Comparison of ENCODE assay signal across 8 cellular contexts in the genomic region with DNA sequence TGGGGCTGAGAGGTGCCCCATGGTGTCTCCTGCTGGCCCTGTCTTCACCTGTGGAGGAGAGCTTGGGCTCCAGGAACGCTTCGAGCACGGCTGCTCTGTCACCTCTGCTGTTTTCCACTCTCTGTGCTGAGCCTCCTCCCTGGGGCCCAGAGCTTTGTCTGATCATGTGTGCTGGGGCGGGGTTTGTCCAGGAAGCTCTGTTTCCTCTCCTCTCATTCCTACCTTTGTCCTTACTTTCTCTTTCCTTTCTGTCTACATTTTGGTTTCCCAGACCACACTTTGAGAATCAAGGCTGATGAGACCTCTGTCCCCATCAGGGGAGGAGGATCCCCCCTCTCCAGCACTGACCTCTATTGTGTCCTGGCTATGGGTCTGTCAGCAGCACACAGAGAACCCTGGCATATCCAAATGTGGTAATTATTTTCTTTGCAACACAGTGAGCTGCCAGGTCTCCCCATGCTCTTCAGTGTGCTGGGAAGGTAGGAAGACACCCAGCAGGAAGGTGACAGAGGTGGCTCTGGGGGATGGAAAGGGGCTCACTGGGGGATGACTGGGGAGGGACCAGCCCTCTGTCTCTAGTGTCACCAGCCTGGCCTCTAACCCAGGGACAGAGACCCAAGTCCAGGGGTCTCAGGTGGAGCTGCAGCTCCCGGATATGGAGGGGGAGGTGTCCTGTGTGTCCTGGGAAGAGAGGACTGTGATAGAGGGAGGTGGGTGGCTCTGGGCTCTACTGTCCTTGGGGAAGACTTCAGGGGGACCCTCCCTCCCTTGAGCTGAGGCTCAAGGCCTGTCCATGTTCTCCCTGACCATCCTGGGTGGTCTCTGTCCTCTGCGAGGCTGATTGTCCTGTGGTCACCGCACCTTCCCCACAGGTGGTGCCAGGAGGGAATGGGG. TPM values are rescaled to one million over a fixed set of nuclear protein-coding genes. Genes with fewer than 3 reads are reported as not detected.
A peak's percentile ranks its signal among the peaks of the same experiment; 100 is the strongest.
DNase-seq lines count a peak whose midpoint lies in the region; ATAC-seq lines count a peak whose summit lies in the region.

Gene CEACAM1 (minus strand): TSS at position 128 of the 894 bp plus-strand sequence. CDS start 107 bp downstream, at position 21.

- peak; percentile 74 for ATAC-seq in Right ventricle myocardium superior (ENCODE audit: poor library complexity)
- no peak for ATAC-seq in HG03442 (IDR thresholded peaks at IDR 0.05; ENCODE audit: unreplicated experiment)

- intact Hi-C loops in Right ventricle myocardium superior (cut with DNase I), result loop anchor here (5.0 kb wide), 2 partner anchors 61 to 76 kb away; no protein-coding TSS in a partner anchor

- H3K9me3 Mint-ChIP-seq in IgD-negative memory B cell, result no peaks in the 10 kb centered on the region

- peak within 1 kb of the TSS in 2 of 3 donors; percentile 59 to 76 for H3K27ac Mint-ChIP-seq in IgD-negative memory B cell

- DNase-seq in DMS153 (lab: John Stamatoyannopoulos, UW), result peak; percentile 49
- DNase-seq in activated CD8-positive, alpha-beta memory T cell treated with anti-CD3 and anti-CD28 coated beads, Interleukin-2, amount 50 U/mL, for 1 hour (ENCODE audit: extremely low read depth), result peak; percentile 5
- peak; percentile 61 for DNase-seq in Right ventricle myocardium superior
- peak; percentile 9 to 34 for DNase-seq in stimulated activated CD4-positive, alpha-beta T cell treated with anti-CD3 and anti-CD28 coated beads, Interleukin-15, amount 100 ng/mL, for 48 hours (ENCODE audit: low read depth in 2 of 2)
- DNase-seq in OCI-M2 (lab: John Stamatoyannopoulos, UW; ENCODE audit: unreplicated experiment), result no peak
- no peak for DNase-seq in NAMALWA (ENCODE audit: low spot score)

- H3K27me3 Mint-ChIP-seq in IgD-negative memory B cell, result no peaks in the 10 kb centered on the region

- H3K4me1 Mint-ChIP-seq in IgD-negative memory B cell, result peaks cover 22 to 42% (median 39%) of the 10 kb centered on the region in 3 donors

- peak within 1 kb of the TSS; percentile 64 to 96 (median 80) for H3K4me3 Mint-ChIP-seq in IgD-negative memory B cell

- H3K36me3 Mint-ChIP-seq in IgD-negative memory B cell, result peaks cover 1% of the 10 kb centered on the region

RNA-seq across cellular contexts. Expression of gene CEACAM1, which starts in this region (rescaled TPM):
- polyA plus RNA-seq in IgD-negative memory B cell, result 5.4 TPM
- 2.6 TPM for total RNA-seq in Right ventricle myocardium superior

Comparison
In these comparisons a context has a peak if more than half of its experiments do, and no peak if none do; other contexts are left out.
1. DNase-seq: peak in DMS153 (single experiment), activated CD8-positive, alpha-beta memory T cell treated with anti-CD3 and anti-CD28 coated beads, Interleukin-2, amount 50 U/mL, for 1 hour (single experiment), Right ventricle myocardium superior (single experiment) and stimulated activated CD4-positive, alpha-beta T cell treated with anti-CD3 and anti-CD28 coated beads, Interleukin-15, amount 100 ng/mL, for 48 hours (2 of 2); none in OCI-M2 (single experiment) and NAMALWA (single experiment).